In genomic region chr1:19468397-19468956, GRCh38 we compare ENCODE assay signal across 8 cellular contexts. TPM values are rescaled to one million over a fixed set of nuclear protein-coding genes. Genes with fewer than 3 reads are reported as not detected.
DNase-seq lines count a peak whose midpoint lies in the region; ATAC-seq and TF ChIP-seq lines count a peak whose summit lies in the region.

No MANE protein-coding gene starts in this region.

- TF ChIP-seq EP300 in sigmoid colon (IDR thresholded peaks at IDR 0.05), result no peak

- ATAC-seq in GM19025 (IDR thresholded peaks at IDR 0.05; ENCODE audit: low read depth, unreplicated experiment) (peak; percentile 66), HG03571 (IDR thresholded peaks at IDR 0.05; ENCODE audit: unreplicated experiment) (peak; percentile 53), GM19455 (IDR thresholded peaks at IDR 0.05; ENCODE audit: unreplicated experiment) (no peak)

- TF ChIP-seq POLR2A in sigmoid colon (IDR thresholded peaks at IDR 0.05), result no peak

- no peak overlapping the region for H3K4me3 ChIP-seq in esophagus (ENCODE audit: low read depth in 1 of 2, low read length in 2 of 2)
- no peak overlapping the region for H3K4me3 ChIP-seq in sigmoid colon

- H3K36me3 ChIP-seq in esophagus (ENCODE audit: control insufficient read depth in 2 of 2, insufficient read depth in 2 of 2, low read length in 1 of 2), result peaks cover 0 to 2% of the 10 kb centered on the region in 2 donors
- H3K36me3 ChIP-seq in sigmoid colon, result peaks cover 0 to 7% (median 0%) of the 10 kb centered on the region in 4 donors

- peak; percentile 62 to 76 for DNase-seq in activated CD4-positive, alpha-beta T cell treated with anti-CD3 and anti-CD28 coated beads, Interleukin-2, amount 50 U/mL, for 48 hours
- no peak for DNase-seq in sigmoid colon
- DNase-seq in OCI-M2 (lab: John Stamatoyannopoulos, UW; ENCODE audit: unreplicated experiment), result no peak
- DNase-seq in germinal center (ENCODE audit: low spot score), result no peak

- WGBS in esophagus, 2 donors, result 52 to 61% methylated on average over 15 of the region's 15 CpGs
- 15 to 39% methylated on average over 15 of the region's 15 CpGs for WGBS in sigmoid colon, 2 donors

- no peaks in the 10 kb centered on the region for H3K27me3 ChIP-seq in esophagus (ENCODE audit: control insufficient read depth in 1 of 2, insufficient read depth in 2 of 2, low read length in 2 of 2)
- no peaks in the 10 kb centered on the region for H3K27me3 ChIP-seq in sigmoid colon

- H3K9me3 ChIP-seq in esophagus (ENCODE audit: control insufficient read depth in 2 of 2, insufficient read depth in 1 of 2, low read depth in 1 of 2, low read length in 1 of 2) (no peaks in the 10 kb centered on the region), sigmoid colon (no peaks in the 10 kb centered on the region)

- intact Hi-C loops in sigmoid colon (cut with DNase I), result no loop called here

- H3K27ac ChIP-seq in esophagus (ENCODE audit: low read depth in 2 of 2, low read length in 1 of 2) (peak overlapping the region; percentile 86 to 98), sigmoid colon (peak overlapping the region; percentile 68 to 71 (median 70))

- TF ChIP-seq CTCF in sigmoid colon (IDR thresholded peaks at IDR 0.05), result no peak

- H3K4me1 ChIP-seq in esophagus (ENCODE audit: control insufficient read depth in 2 of 2, insufficient read depth in 2 of 2, low read length in 1 of 2) (peaks cover 10 to 20% of the 10 kb centered on the region in 2 donors), sigmoid colon (peaks cover 0 to 86% (median 79%) of the 10 kb centered on the region in 4 donors)

RNA-seq across cellular contexts. Expression of gene CAPZB, which starts 16.9 kb away (rescaled TPM):
- polyA plus RNA-seq in esophagus (100 to 1,000 TPM; 221 to 272 TPM), sigmoid colon (100 to 1,000 TPM; 372 to 454 (median 393) TPM)
- 100 to 1,000 TPM; 128 to 214 (median 145) TPM for total RNA-seq in sigmoid colon

Comparison
In these comparisons a context has a peak if more than half of its experiments do, and no peak if none do; other contexts are left out.
1. DNase-seq: peak in activated CD4-positive, alpha-beta T cell treated with anti-CD3 and anti-CD28 coated beads, Interleukin-2, amount 50 U/mL, for 48 hours (2 of 2); none in sigmoid colon (single experiment), OCI-M2 (single experiment) and germinal center (single experiment).